1 cellular context compared by ENCODE assay signal in the genomic region with DNA sequence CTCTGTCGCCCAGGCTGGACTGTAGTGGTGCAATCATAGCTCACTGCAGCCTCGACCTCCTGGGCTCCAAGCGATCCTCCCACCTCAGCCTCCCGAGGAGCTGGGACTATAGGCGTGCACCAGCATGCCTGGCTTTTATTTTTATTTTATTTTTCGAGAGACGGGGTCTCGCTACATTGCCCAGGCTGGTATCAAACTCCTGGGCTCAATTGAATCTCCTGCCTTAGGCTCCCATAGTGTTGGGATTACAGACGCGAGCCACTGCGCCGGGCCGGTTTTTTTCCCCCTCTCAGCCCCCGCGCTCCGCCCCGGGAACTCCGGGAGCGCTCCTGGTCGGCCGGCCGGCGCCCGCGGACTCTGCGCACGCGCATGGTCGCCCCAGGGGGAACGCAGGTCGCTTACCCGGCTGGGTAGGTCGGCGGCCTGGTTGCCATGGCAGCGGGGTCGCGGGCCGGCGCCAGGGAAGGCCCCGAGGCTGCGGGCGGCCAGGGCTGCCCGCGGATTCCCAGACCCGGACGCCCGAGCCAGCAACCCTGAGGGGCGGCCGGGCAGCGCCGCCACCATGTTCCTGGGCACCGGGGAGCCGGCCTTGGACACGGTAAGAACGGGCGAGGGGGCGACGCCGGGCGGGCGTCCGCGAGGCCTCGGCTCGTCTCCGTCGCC.
A peak's percentile ranks its signal among the peaks of the same experiment; 100 is the strongest.
TF ChIP-seq lines count a peak whose summit lies in the region.

A gene with protein sequence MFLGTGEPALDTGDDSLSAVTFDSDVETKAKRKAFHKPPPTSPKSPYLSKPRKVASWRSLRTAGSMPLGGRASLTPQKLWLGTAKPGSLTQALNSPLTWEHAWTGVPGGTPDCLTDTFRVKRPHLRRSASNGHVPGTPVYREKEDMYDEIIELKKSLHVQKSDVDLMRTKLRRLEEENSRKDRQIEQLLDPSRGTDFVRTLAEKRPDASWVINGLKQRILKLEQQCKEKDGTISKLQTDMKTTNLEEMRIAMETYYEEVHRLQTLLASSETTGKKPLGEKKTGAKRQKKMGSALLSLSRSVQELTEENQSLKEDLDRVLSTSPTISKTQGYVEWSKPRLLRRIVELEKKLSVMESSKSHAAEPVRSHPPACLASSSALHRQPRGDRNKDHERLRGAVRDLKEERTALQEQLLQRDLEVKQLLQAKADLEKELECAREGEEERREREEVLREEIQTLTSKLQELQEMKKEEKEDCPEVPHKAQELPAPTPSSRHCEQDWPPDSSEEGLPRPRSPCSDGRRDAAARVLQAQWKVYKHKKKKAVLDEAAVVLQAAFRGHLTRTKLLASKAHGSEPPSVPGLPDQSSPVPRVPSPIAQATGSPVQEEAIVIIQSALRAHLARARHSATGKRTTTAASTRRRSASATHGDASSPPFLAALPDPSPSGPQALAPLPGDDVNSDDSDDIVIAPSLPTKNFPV (plus strand): TSS at position 360 of the 663 bp plus-strand sequence. CDS start 203 bp downstream, at position 563.

TF ChIP-seq in K562, 482 proteins besides CTCF, POLR2A, EP300 and RAD21 (continued from another document):
- TF ChIP-seq, protein P1, sequence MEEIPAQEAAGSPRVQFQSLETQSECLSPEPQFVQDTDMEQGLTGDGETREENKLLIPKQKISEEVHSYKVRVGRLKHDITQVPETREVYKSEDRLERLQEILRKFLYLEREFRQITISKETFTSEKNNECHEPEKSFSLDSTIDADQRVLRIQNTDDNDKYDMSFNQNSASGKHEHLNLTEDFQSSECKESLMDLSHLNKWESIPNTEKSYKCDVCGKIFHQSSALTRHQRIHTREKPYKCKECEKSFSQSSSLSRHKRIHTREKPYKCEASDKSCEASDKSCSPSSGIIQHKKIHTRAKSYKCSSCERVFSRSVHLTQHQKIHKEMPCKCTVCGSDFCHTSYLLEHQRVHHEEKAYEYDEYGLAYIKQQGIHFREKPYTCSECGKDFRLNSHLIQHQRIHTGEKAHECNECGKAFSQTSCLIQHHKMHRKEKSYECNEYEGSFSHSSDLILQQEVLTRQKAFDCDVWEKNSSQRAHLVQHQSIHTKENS (CRISPR knock-in tag; IDR thresholded peaks at IDR 0.05): no peak
- peak; percentile 77 for TF ChIP-seq RB1 (IDR thresholded peaks at IDR 0.05; ENCODE audit: low read depth)
- no peak for TF ChIP-seq ZNF696 (CRISPR knock-in tag; conservative IDR thresholded peaks at IDR 0.05)
- no peak for TF ChIP-seq ILF3 (IDR thresholded peaks at IDR 0.05; ENCODE audit: borderline replicate concordance)
- no peak for TF ChIP-seq ZFP1 (CRISPR knock-in tag; IDR thresholded peaks at IDR 0.05)
- peak; percentile 89 to 91; a peak in 3 of 4 replicates for TF ChIP-seq SIN3A (IDR thresholded peaks at IDR 0.05; ENCODE audit: borderline replicate concordance in 2 of 2, control insufficient read depth in 1 of 2, low read depth in 2 of 2, low read length in 2 of 2)
- no peak for TF ChIP-seq ID3 (CRISPR knock-in tag; IDR thresholded peaks at IDR 0.05)
- TF ChIP-seq ID3 (tag; IDR thresholded peaks at IDR 0.05): peak; percentile 60
- peak; percentile 98 for TF ChIP-seq PHF20 (IDR thresholded peaks at IDR 0.05; ENCODE audit: partially characterized antibody)
- no peak for TF ChIP-seq ZNF354B (CRISPR knock-in tag; IDR thresholded peaks at IDR 0.05)
- TF ChIP-seq MXI1 (IDR thresholded peaks at IDR 0.05; ENCODE audit: low read depth, low read length): peak; percentile 67
- TF ChIP-seq, protein P2, sequence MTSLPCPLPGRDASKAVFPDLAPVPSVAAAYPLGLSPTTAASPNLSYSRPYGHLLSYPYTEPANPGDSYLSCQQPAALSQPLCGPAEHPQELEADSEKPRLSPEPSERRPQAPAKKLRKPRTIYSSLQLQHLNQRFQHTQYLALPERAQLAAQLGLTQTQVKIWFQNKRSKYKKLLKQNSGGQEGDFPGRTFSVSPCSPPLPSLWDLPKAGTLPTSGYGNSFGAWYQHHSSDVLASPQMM (CRISPR knock-in tag; IDR thresholded peaks at IDR 0.05): no peak
- TF ChIP-seq CCNT2 (IDR thresholded peaks at IDR 0.05; ENCODE audit: borderline replicate concordance, extremely low read depth, insufficient read length, low read depth, low read length): peak; percentile 61
- TF ChIP-seq, protein P3, sequence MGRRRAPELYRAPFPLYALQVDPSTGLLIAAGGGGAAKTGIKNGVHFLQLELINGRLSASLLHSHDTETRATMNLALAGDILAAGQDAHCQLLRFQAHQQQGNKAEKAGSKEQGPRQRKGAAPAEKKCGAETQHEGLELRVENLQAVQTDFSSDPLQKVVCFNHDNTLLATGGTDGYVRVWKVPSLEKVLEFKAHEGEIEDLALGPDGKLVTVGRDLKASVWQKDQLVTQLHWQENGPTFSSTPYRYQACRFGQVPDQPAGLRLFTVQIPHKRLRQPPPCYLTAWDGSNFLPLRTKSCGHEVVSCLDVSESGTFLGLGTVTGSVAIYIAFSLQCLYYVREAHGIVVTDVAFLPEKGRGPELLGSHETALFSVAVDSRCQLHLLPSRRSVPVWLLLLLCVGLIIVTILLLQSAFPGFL (CRISPR knock-in tag; IDR thresholded peaks at IDR 0.05): no peak
- TF ChIP-seq ZNF384 (IDR thresholded peaks at IDR 0.05; ENCODE audit: low read depth, low read length): peak; percentile 75
- TF ChIP-seq ARID2 (IDR thresholded peaks at IDR 0.05): no peak
- TF ChIP-seq RBBP5 (IDR thresholded peaks at IDR 0.05; ENCODE audit: borderline replicate concordance, insufficient read depth, low read length, poor library complexity, severe bottlenecking): peak; percentile 95
- no peak for TF ChIP-seq MLX (CRISPR knock-in tag; conservative IDR thresholded peaks at IDR 0.05)
- TF ChIP-seq CEBPB (tag; IDR thresholded peaks at IDR 0.05): peak; percentile 70
- no peak for TF ChIP-seq TCF7L2 (IDR thresholded peaks at IDR 0.05; ENCODE audit: low read depth, low read length)
- no peak for TF ChIP-seq BCL6 (CRISPR knock-in tag; IDR thresholded peaks at IDR 0.05)
- TF ChIP-seq, protein P4, sequence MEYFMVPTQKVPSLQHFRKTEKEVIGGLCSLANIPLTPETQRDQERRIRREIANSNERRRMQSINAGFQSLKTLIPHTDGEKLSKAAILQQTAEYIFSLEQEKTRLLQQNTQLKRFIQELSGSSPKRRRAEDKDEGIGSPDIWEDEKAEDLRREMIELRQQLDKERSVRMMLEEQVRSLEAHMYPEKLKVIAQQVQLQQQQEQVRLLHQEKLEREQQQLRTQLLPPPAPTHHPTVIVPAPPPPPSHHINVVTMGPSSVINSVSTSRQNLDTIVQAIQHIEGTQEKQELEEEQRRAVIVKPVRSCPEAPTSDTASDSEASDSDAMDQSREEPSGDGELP (CRISPR knock-in tag; IDR thresholded peaks at IDR 0.05; ENCODE audit: borderline replicate concordance): peak; percentile 71; the same call in 1 of the 2 replicates
- 0 out of 3 replicates have a peak, but pooled peaks of 1 of the 2 experiments have one; percentile 24 for TF ChIP-seq CBX3 (IDR thresholded peaks at IDR 0.05; ENCODE audit: borderline replicate concordance in 1 of 2, low read length in 2 of 2)
- TF ChIP-seq NR2C1 (IDR thresholded peaks at IDR 0.05): peak; percentile 50; the same call in 1 of the 2 replicates
- no peak; the same call in 1 of the 2 replicates for TF ChIP-seq NR2C1 (tag; IDR thresholded peaks at IDR 0.05)
- TF ChIP-seq SIN3B (IDR thresholded peaks at IDR 0.05; ENCODE audit: low read depth): peak; percentile 56; the same call in 1 of the 2 replicates
- 0 out of 2 replicates have a peak, but pooled peaks have one; percentile 17 for TF ChIP-seq SMARCE1 (IDR thresholded peaks at IDR 0.05)
- peak; percentile 5; the same call in 1 of the 2 replicates for TF ChIP-seq MYC (IDR thresholded peaks at IDR 0.05; ENCODE audit: low read depth, low read length)
- TF ChIP-seq MYC (CRISPR knock-in tag; IDR thresholded peaks at IDR 0.05; ENCODE audit: borderline replicate concordance, low read depth): no peak
- TF ChIP-seq MTA1 (IDR thresholded peaks at IDR 0.05; ENCODE audit: borderline replicate concordance): 0 out of 2 replicates have a peak, but pooled peaks have one; percentile 17
- TF ChIP-seq HNRNPL (IDR thresholded peaks at IDR 0.05; ENCODE audit: low read depth, low read length): peak; percentile 55; the same call in 1 of the 2 replicates
- TF ChIP-seq ZNF584 (CRISPR knock-in tag; IDR thresholded peaks at IDR 0.05; ENCODE audit: low read depth): no peak
- TF ChIP-seq TBP (optimal IDR thresholded peaks at IDR 0.05; ENCODE audit: low read depth, low read length): peak; percentile 14
- peak; percentile 78; the same call in 1 of the 2 replicates for TF ChIP-seq NBN (IDR thresholded peaks at IDR 0.05; ENCODE audit: low read depth)
- peak; percentile 75; the same call in 1 of the 2 replicates for TF ChIP-seq TOE1 (IDR thresholded peaks at IDR 0.05; ENCODE audit: borderline replicate concordance)
- TF ChIP-seq TOE1 (CRISPR knock-in tag; IDR thresholded peaks at IDR 0.05; ENCODE audit: borderline replicate concordance, low read depth): no peak
- peak; percentile 96 for TF ChIP-seq SAP30 (IDR thresholded peaks at IDR 0.05; ENCODE audit: borderline replicate concordance, insufficient read depth, low read depth, low read length, poor library complexity, severe bottlenecking)
- peak; percentile 64; the same call in 1 of the 2 replicates for TF ChIP-seq CREM (IDR thresholded peaks at IDR 0.05; ENCODE audit: low read depth)
- TF ChIP-seq ADNP (tag; IDR thresholded peaks at IDR 0.05): no peak
- TF ChIP-seq HOMEZ (CRISPR knock-in tag; IDR thresholded peaks at IDR 0.05): no peak
